In genomic region chr3:175778994-175779393, GRCh38 we compare ENCODE assay signal across 22 cellular contexts.
"Had no signal": no experiment of that assay in that cellular context is flagged by ENCODE, and none has a peak within 500 bp of the region (broad histone marks: within the 10 kb centered on the region; RNA-seq: fewer than 3 reads in every experiment).

No MANE protein-coding gene starts in this region.

- H3K36me3 ChIP-seq: adrenal gland, heart left ventricle, sigmoid colon, vagina had no signal

- H3K4me1 Mint-ChIP-seq: central memory CD8-positive, alpha-beta T cell; stimulated activated memory B cell treated with anti-CD40 and anti-IgM and Interleukin-4, amounts not matched to agents 10 μg/mL and 1 μg/mL and 100 μg/mL, for 72 hours had no signal

- H3K27me3 ChIP-seq: adrenal gland, dorsolateral prefrontal cortex, heart left ventricle, sigmoid colon, vagina had no signal

- H3K36me3 Mint-ChIP-seq: activated naive CD8-positive, alpha-beta T cell; stimulated activated memory B cell treated with anti-CD40 and anti-IgM and Interleukin-4, amounts not matched to agents 10 μg/mL and 1 μg/mL and 100 μg/mL, for 72 hours; type B pancreatic cell had no signal

- H3K4me3 Mint-ChIP-seq: activated naive CD8-positive, alpha-beta T cell; activated T-cell treated with anti-CD3 and anti-CD28 coated beads, Interleukin-2, amount 50 U/mL, for 24 hours; central memory CD8-positive, alpha-beta T cell; effector memory CD8-positive, alpha-beta T cell; stimulated activated memory B cell treated with anti-CD40 and anti-IgM and Interleukin-4, amounts not matched to agents 10 μg/mL and 1 μg/mL and 100 μg/mL, for 72 hours; T-helper 1 cell treated with Interleukin-12 subunit alpha and Interleukin-12 subunit beta and Interleukin-4 antibody, amounts not matched to agents 30 μg/mL and 1 μg/mL, for 36 hours; type B pancreatic cell had no signal

- H3K4me3 ChIP-seq: adrenal gland, dorsolateral prefrontal cortex, heart left ventricle, sigmoid colon, smooth muscle cell, vagina had no signal

- H3K9me3 Mint-ChIP-seq: T-helper 1 cell treated with Interleukin-12 subunit alpha and Interleukin-12 subunit beta and Interleukin-4 antibody, amounts not matched to agents 30 μg/mL and 1 μg/mL, for 36 hours; type B pancreatic cell had no signal

- H3K27ac Mint-ChIP-seq: activated naive CD8-positive, alpha-beta T cell; activated T-cell treated with anti-CD3 and anti-CD28 coated beads, Interleukin-2, amount 50 U/mL, for 24 hours; activated T-helper 2 cell treated with anti-CD3 and anti-CD28 coated beads, Interferon-gamma antibody, Interleukin-2, Interleukin-4, amounts not matched to agents 10 μg/mL and 5 μg/mL and 100 μg/mL, durations not matched to agents 14 hours and 24 hours and 36 hours; effector memory CD8-positive, alpha-beta T cell; stimulated activated memory B cell treated with anti-CD40 and anti-IgM and Interleukin-4, amounts not matched to agents 10 μg/mL and 1 μg/mL and 100 μg/mL, for 72 hours; T-helper 1 cell treated with Interleukin-12 subunit alpha and Interleukin-12 subunit beta and Interleukin-4 antibody, amounts not matched to agents 30 μg/mL and 1 μg/mL, for 36 hours; type B pancreatic cell had no signal

- H3K27me3 Mint-ChIP-seq: activated naive CD8-positive, alpha-beta T cell; activated T-cell treated with anti-CD3 and anti-CD28 coated beads, Interleukin-2, amount 50 U/mL, for 24 hours; central memory CD8-positive, alpha-beta T cell; effector memory CD8-positive, alpha-beta T cell; stimulated activated memory B cell treated with anti-CD40 and anti-IgM and Interleukin-4, amounts not matched to agents 10 μg/mL and 1 μg/mL and 100 μg/mL, for 72 hours; type B pancreatic cell had no signal

- H3K4me2 ChIP-seq: smooth muscle cell had no signal

- H3K4me1 ChIP-seq: adrenal gland, heart left ventricle, sigmoid colon, vagina had no signal

- H3K9me3 ChIP-seq: sigmoid colon, vagina had no signal

- DNase-seq: activated CD4-positive, alpha-beta T cell treated with anti-CD3 and anti-CD28 coated beads for 1 hour; activated CD8-positive, alpha-beta memory T cell treated with anti-CD3 and anti-CD28 coated beads for 24 hours; activated CD8-positive, alpha-beta memory T cell treated with anti-CD3 and anti-CD28 coated beads, Interleukin-2, amount 50 U/mL, for 4 hours; activated naive CD4-positive, alpha-beta T cell; activated T-cell treated with anti-CD3 and anti-CD28 coated beads, Interleukin-2, amount 50 U/mL, for 24 hours; adrenal gland; dorsolateral prefrontal cortex; effector memory CD8-positive, alpha-beta T cell; heart left ventricle; islet precursor cell; nucleus accumbens; sigmoid colon; stimulated activated CD4-positive, alpha-beta T cell treated with anti-CD3 and anti-CD28 coated beads, Interleukin-15, amount 100 ng/mL, for 24 hours; T1000 had no signal

- H3K27ac ChIP-seq: adrenal gland, dorsolateral prefrontal cortex, heart left ventricle, sigmoid colon, vagina had no signal

- ATAC-seq: effector memory CD8-positive, alpha-beta T cell; heart left ventricle; stimulated activated memory B cell treated with anti-CD40 and anti-IgM and Interleukin-4, amounts not matched to agents 10 μg/mL and 1 μg/mL and 100 μg/mL, for 72 hours had no signal
